ENCODE assay signal across 20 cellular contexts in the genomic region with DNA sequence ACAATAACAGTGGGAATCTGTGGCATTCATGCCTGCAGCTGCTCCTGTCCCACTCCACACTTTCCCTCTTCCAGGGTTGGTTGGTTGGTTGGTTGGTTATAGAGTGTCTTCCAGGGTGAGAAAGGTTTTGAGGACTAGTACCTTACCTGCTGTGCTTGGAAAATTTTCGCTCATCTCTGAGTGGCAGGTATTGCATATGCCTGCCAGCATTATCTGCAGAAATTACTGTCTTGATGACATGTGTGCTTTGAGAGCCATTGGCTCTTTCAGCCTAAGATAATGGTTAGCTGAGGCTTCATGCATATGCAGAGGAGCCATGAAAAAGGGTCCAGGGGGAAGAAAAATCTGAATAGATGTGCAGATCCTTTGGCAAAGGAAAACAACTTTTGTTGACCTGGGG.
DNase-seq lines count a peak whose midpoint lies in the region; ATAC-seq, FAIRE-seq and TF ChIP-seq lines count a peak whose summit lies in the region.
"Had no signal": no experiment of that assay in that cellular context is flagged by ENCODE, and none has a peak within 500 bp of the region (broad histone marks: within the 10 kb centered on the region; RNA-seq: fewer than 3 reads in every experiment).

No MANE protein-coding gene starts in this region.

- H3K9me3 ChIP-seq in HepG2 (ENCODE audit: low read length) (no peaks in the 10 kb centered on the region), right lobe of liver (no peaks in the 10 kb centered on the region)

- ATAC-seq in HepG2 (no peak), right lobe of liver (no peak), WTC11 (no peak)
- ATAC-seq: A549; CD8-positive, alpha-beta T cell had no signal

- H3K27me3 ChIP-seq in HepG2 (ENCODE audit: control insufficient read depth in 1 of 2, insufficient read depth in 2 of 2, low read length in 2 of 2) (no peaks in the 10 kb centered on the region), right lobe of liver (no peaks in the 10 kb centered on the region)
- H3K27me3 ChIP-seq: BLaER1 treated with 17β-estradiol and CSF1 and Interleukin-3, amounts not matched to agents 10 nM and 100 nM had no signal

- H3K36me3 ChIP-seq in HepG2 (replicated peaks in 1 of 2; ENCODE audit: control insufficient read depth in 1 of 2, insufficient read depth in 2 of 2, low read length in 2 of 2) = no peaks in the 10 kb centered on the region
- no peaks in the 10 kb centered on the region for H3K36me3 ChIP-seq in right lobe of liver
- H3K36me3 ChIP-seq: BLaER1 treated with 17β-estradiol and CSF1 and Interleukin-3, amounts not matched to agents 10 nM and 100 nM had no signal

- 73% methylated on average over 1 of the region's 1 CpG for WGBS in HepG2 (ENCODE audit: low lambda C conversion rate)
- WGBS in right lobe of liver (ENCODE audit: insufficient coverage, low coverage, low lambda C conversion rate, missing lambda C conversion rate) = no CpG with 5 or more reads among the region's 1 CpG

- CTCF ChIA-PET in HepG2 (lab: Yijun Ruan, JAX; ENCODE audit: low intra/inter-chr PET ratio, low total read pairs) (no interaction called here), WTC11 (lab: Charles Lee) (no interaction called here)

- peaks cover 2% of the 10 kb centered on the region; the same call in 1 of the 2 replicates for H3K4me1 Mint-ChIP-seq in WTC11

- H3K4me1 ChIP-seq in HepG2 (ENCODE audit: insufficient read depth, low read length) (no peaks in the 10 kb centered on the region), right lobe of liver (no peaks in the 10 kb centered on the region)
- H3K4me1 ChIP-seq: A549, Caco-2 had no signal

- POLR2A ChIA-PET in HepG2 (lab: Yijun Ruan, JAX) = no interaction called here
- POLR2A ChIA-PET in WTC11 (lab: Charles Lee) = no interaction called here

- H3K4me3 Mint-ChIP-seq in WTC11 = no peak overlapping the region
- H3K4me3 Mint-ChIP-seq: B cell; CD4-positive, alpha-beta T cell; CD8-positive, alpha-beta T cell had no signal

- DNase-seq in HepG2 (ENCODE audit: low spot score) (no peak), right lobe of liver (no peak), WTC11 (ENCODE audit: low spot score) (no peak), GM12892 (ENCODE audit: insufficient read length) (no peak)
- no peak for DNase-seq in stimulated activated naive CD4-positive, alpha-beta T cell (lab: John Stamatoyannopoulos, UW)
- DNase-seq: Caco-2; Calu3; CD4-positive, alpha-beta T cell; CD8-positive, alpha-beta T cell; DMS79 treated with DMSO at 0.1 percent for 48 hours; GF-D8 had no signal

- TSS peak; percentile 40 for BruUV-seq in HepG2 (replicated peaks; lab: Mats Ljungman, UMichigan)

- TF ChIP-seq CTCF in HepG2 (CRISPR knock-in tag; IDR thresholded peaks at IDR 0.05) = no peak
- no peak for TF ChIP-seq CTCF in right lobe of liver (IDR thresholded peaks at IDR 0.05)
- no peak for TF ChIP-seq CTCF in WTC11 (IDR thresholded peaks at IDR 0.05)

- no peaks in the 10 kb centered on the region for H4K20me1 ChIP-seq in HepG2 (ENCODE audit: insufficient read depth, low read length)
- H4K20me1 ChIP-seq: BLaER1 treated with 17β-estradiol and CSF1 and Interleukin-3, amounts not matched to agents 10 nM and 100 nM had no signal

- H2AFZ ChIP-seq in HepG2 (ENCODE audit: low read length) = no peak overlapping the region

- no peak for TF ChIP-seq EP300 in HepG2 (IDR thresholded peaks at IDR 0.05; ENCODE audit: low read depth in 2 of 2, low read length in 2 of 2)
- TF ChIP-seq EP300 in HepG2 (CRISPR knock-in tag; IDR thresholded peaks at IDR 0.05; ENCODE audit: borderline replicate concordance) = no peak

- no peak overlapping the region for H3K27ac ChIP-seq in HepG2 (ENCODE audit: extremely low read length, insufficient read depth, low read length)
- H3K27ac ChIP-seq in right lobe of liver = no peak overlapping the region
- H3K27ac ChIP-seq: 22Rv1, A549, C4-2B had no signal

- no peak for TF ChIP-seq RAD21 in HepG2 (CRISPR knock-in tag; IDR thresholded peaks at IDR 0.05)

- in situ Hi-C loops in HepG2 (cut with HindIII; ENCODE audit: extremely low pct_ligation_motif_present, low pct_unique_long_range_greater_than_20kb) = no loop called here

- intact Hi-C loops in HepG2 (cut with micrococcal nuclease; ENCODE audit: unreplicated experiment) = no loop called here
- intact Hi-C loops in right lobe of liver (cut with DNase I) = no loop called here

- no peak overlapping the region for H3K9ac ChIP-seq in HepG2 (ENCODE audit: insufficient read depth, low read depth, low read length)
- H3K9ac ChIP-seq: BLaER1 treated with 17β-estradiol and CSF1 and Interleukin-3, amounts not matched to agents 10 nM and 100 nM had no signal

- H3K36me3 Mint-ChIP-seq in WTC11 = peaks cover 4% of the 10 kb centered on the region; the same call in 1 of the 2 replicates

- no peaks in the 10 kb centered on the region for H3K79me2 ChIP-seq in HepG2 (ENCODE audit: insufficient read depth, low read length)

- no peak overlapping the region for H3K4me2 ChIP-seq in HepG2 (ENCODE audit: low read depth, low read length)
- H3K4me2 ChIP-seq: A549 had no signal

- H3K4me3 ChIP-seq in HepG2 (replicated peaks in 1 of 3; ENCODE audit: insufficient read depth in 1 of 3, low read depth in 2 of 3, low read length in 3 of 3) (no peak overlapping the region), right lobe of liver (no peak overlapping the region)
- H3K4me3 ChIP-seq: A549; BLaER1 treated with 17β-estradiol and CSF1 and Interleukin-3, amounts not matched to agents 10 nM and 100 nM had no signal

- peaks cover 17% of the 10 kb centered on the region for H3K9me3 Mint-ChIP-seq in WTC11

- FAIRE-seq in HepG2 (lab: Jason Lieb, UNC) (no peak), GM12892 (lab: Jason Lieb, UNC) (no peak)
- FAIRE-seq: A549, D721Med, G401.6, GM12891, GM19239 had no signal

- TF ChIP-seq POLR2A in HepG2 (IDR thresholded peaks at IDR 0.05; ENCODE audit: insufficient read depth in 1 of 2, low read depth in 2 of 2, low read length in 2 of 2) = no peak
- no peak for TF ChIP-seq POLR2A in right lobe of liver (IDR thresholded peaks at IDR 0.05)
- no peak for TF ChIP-seq POLR2A in GM12892 (IDR thresholded peaks at IDR 0.05; ENCODE audit: low read depth, low read length)

- peak overlapping the region; percentile 37 for H3K27ac Mint-ChIP-seq in WTC11
- H3K27ac Mint-ChIP-seq: B cell; CD4-positive, alpha-beta T cell; CD8-positive, alpha-beta T cell had no signal

- no peaks in the 10 kb centered on the region for H3K27me3 Mint-ChIP-seq in WTC11 (ENCODE audit: low read depth)
- H3K27me3 Mint-ChIP-seq: B cell; CD4-positive, alpha-beta T cell had no signal

TF ChIP-seq in HepG2, 621 proteins besides CTCF, POLR2A, EP300 and RAD21 (continues in another document):
- TF ChIP-seq ZGPAT (CRISPR knock-in tag; IDR thresholded peaks at IDR 0.05) (no peak), KLF15 (CRISPR knock-in tag; IDR thresholded peaks at IDR 0.05; ENCODE audit: borderline replicate concordance) (no peak), ELF4 (CRISPR knock-in tag; IDR thresholded peaks at IDR 0.05; ENCODE audit: borderline replicate concordance) (no peak)
- TF ChIP-seq, protein P1, sequence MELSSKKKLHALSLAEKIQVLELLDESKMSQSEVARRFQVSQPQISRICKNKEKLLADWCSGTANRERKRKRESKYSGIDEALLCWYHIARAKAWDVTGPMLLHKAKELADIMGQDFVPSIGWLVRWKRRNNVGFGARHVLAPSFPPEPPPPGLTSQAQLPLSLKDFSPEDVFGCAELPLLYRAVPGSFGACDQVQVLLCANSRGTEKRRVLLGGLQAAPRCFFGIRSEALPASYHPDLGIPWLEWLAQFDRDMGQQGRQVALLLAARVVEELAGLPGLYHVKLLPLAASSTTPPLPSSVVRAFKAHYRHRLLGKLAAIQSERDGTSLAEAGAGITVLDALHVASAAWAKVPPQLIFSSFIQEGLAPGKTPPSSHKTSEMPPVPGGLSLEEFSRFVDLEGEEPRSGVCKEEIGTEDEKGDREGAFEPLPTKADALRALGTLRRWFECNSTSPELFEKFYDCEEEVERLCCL (CRISPR knock-in tag; IDR thresholded peaks at IDR 0.05; ENCODE audit: borderline replicate concordance) = no peak

TF ChIP-seq in WTC11, 78 proteins besides CTCF, POLR2A, EP300 and RAD21:
- TF ChIP-seq ZNF423 (CRISPR knock-in tag; IDR thresholded peaks at IDR 0.05) (no peak), FOXJ3 (CRISPR knock-in tag; IDR thresholded peaks at IDR 0.05; ENCODE audit: borderline replicate concordance) (no peak), ZBTB43 (CRISPR knock-in tag; IDR thresholded peaks at IDR 0.05) (no peak)
TF ChIP-seq in WTC11: peak in this region for 0.
